Comparison of ENCODE assay signal across 30 cellular contexts in genomic region chr3:168183774-168184173, GRCh38.
"Had no signal": no experiment of that assay in that cellular context is flagged by ENCODE, and none has a peak within 500 bp of the region (broad histone marks: within the 10 kb centered on the region; RNA-seq: fewer than 3 reads in every experiment).

No MANE protein-coding gene starts in this region.

- DNase-seq: activated B cell treated with CpG ODN at 0.5 μM for 24 hours; activated CD4-positive, alpha-beta T cell treated with anti-CD3 and anti-CD28 coated beads for 48 hours; activated CD4-positive, alpha-beta T cell treated with anti-CD3 and anti-CD28 coated beads, Interleukin-2, amount 50 U/mL, for 1 hour; activated CD4-positive, alpha-beta T cell treated with anti-CD3 and anti-CD28 coated beads, Interleukin-2, amount 50 U/mL, for 48 hours; activated CD8-positive, alpha-beta memory T cell treated with anti-CD3 and anti-CD28 coated beads for 24 hours; activated CD8-positive, alpha-beta T cell treated with anti-CD3 and anti-CD28 coated beads for 36 hours; activated effector memory CD4-positive, alpha-beta T cell treated with anti-CD3 and anti-CD28 coated beads, Interleukin-2, amount 50 U/mL, for 16 hours; activated naive CD4-positive, alpha-beta T cell treated with anti-CD3 and anti-CD28 coated beads for 36 hours; activated naive CD8-positive, alpha-beta T cell treated with anti-CD3 and anti-CD28 coated beads for 36 hours; activated naive CD8-positive, alpha-beta T cell treated with anti-CD3 and anti-CD28 coated beads, Interleukin-2, amount 50 U/mL, for 24 hours; activated T-cell treated with anti-CD3 and anti-CD28 coated beads, Interleukin-2, amount 50 U/mL, for 1 hour; activated T-cell treated with anti-CD3 and anti-CD28 coated beads, Interleukin-2, amount 50 U/mL, for 48 hours; adrenal gland; amygdala; aorta; body of pancreas; caudate nucleus; cortex of kidney; effector CD8-positive, alpha-beta T cell; esophagus squamous epithelium; foreskin melanocyte; T-helper 1 cell; T-helper 17 cell; T1000; WERI-Rb-1 had no signal

- H3K27ac ChIP-seq: adrenal gland, body of pancreas, epithelial cell of prostate, esophagus squamous epithelium, gastroesophageal sphincter, WERI-Rb-1 had no signal

- ATAC-seq: activated CD4-positive, CD25-positive, alpha-beta regulatory T cell treated with anti-CD3 and anti-CD28 coated beads, Interleukin-2, amount 50 U/mL, for 24 hours; activated CD8-positive, alpha-beta T cell treated with anti-CD3 and anti-CD28 coated beads for 36 hours; activated naive CD8-positive, alpha-beta T cell treated with anti-CD3 and anti-CD28 coated beads, Interleukin-2, amount 50 U/mL, for 24 hours; body of pancreas; gastroesophageal sphincter; T-helper 17 cell had no signal

- H3K36me3 ChIP-seq: adrenal gland, esophagus squamous epithelium, gastroesophageal sphincter, WERI-Rb-1 had no signal

- H3K4me1 ChIP-seq: adrenal gland, esophagus squamous epithelium had no signal

- FAIRE-seq: endometrium, endothelial cell of umbilical vein had no signal

- H3K9me3 ChIP-seq: adrenal gland, body of pancreas, esophagus squamous epithelium, gastroesophageal sphincter had no signal

- H3K4me3 ChIP-seq: adrenal gland, body of pancreas, esophagus squamous epithelium, gastroesophageal sphincter had no signal

- H3K27me3 ChIP-seq: adrenal gland, body of pancreas, esophagus squamous epithelium, gastroesophageal sphincter had no signal
